In the genomic region with DNA sequence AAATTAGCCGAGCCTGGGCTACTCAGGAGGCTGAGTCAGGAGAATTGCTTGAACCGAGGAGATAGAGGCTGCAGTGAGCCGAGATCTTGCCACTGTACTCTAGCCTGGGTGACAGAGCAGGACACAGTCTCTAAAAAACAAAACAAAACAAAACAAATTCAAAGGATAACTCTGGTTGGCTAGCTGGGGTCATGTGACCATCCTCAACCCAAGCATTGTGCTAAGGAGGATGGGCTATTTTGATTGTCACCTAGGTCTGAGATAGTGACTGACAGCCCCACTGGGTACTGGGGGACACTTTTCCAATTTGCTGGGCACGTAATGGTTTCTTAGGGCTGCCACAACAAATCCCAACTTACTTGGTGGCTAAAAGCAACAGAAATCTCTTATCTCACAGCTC, we compare ENCODE assay signal across 1 cellular context.
TF ChIP-seq lines count a peak whose summit lies in the region.

No MANE protein-coding gene starts in this region.

TF ChIP-seq in H1, 55 proteins besides CTCF, POLR2A, EP300 and RAD21:
- TF ChIP-seq HDAC2 (IDR thresholded peaks at IDR 0.05; ENCODE audit: borderline replicate concordance in 1 of 2, low read depth in 2 of 2, low read length in 2 of 2) (no peak), SP4 (IDR thresholded peaks at IDR 0.05; ENCODE audit: low read length) (no peak), TCF12 (IDR thresholded peaks at IDR 0.05; ENCODE audit: low read depth, low read length) (no peak), SIRT6 (IDR thresholded peaks at IDR 0.05; ENCODE audit: low read length) (no peak), SUZ12 (IDR thresholded peaks at IDR 0.05; ENCODE audit: low read length) (no peak)
- TF ChIP-seq, protein P1, sequence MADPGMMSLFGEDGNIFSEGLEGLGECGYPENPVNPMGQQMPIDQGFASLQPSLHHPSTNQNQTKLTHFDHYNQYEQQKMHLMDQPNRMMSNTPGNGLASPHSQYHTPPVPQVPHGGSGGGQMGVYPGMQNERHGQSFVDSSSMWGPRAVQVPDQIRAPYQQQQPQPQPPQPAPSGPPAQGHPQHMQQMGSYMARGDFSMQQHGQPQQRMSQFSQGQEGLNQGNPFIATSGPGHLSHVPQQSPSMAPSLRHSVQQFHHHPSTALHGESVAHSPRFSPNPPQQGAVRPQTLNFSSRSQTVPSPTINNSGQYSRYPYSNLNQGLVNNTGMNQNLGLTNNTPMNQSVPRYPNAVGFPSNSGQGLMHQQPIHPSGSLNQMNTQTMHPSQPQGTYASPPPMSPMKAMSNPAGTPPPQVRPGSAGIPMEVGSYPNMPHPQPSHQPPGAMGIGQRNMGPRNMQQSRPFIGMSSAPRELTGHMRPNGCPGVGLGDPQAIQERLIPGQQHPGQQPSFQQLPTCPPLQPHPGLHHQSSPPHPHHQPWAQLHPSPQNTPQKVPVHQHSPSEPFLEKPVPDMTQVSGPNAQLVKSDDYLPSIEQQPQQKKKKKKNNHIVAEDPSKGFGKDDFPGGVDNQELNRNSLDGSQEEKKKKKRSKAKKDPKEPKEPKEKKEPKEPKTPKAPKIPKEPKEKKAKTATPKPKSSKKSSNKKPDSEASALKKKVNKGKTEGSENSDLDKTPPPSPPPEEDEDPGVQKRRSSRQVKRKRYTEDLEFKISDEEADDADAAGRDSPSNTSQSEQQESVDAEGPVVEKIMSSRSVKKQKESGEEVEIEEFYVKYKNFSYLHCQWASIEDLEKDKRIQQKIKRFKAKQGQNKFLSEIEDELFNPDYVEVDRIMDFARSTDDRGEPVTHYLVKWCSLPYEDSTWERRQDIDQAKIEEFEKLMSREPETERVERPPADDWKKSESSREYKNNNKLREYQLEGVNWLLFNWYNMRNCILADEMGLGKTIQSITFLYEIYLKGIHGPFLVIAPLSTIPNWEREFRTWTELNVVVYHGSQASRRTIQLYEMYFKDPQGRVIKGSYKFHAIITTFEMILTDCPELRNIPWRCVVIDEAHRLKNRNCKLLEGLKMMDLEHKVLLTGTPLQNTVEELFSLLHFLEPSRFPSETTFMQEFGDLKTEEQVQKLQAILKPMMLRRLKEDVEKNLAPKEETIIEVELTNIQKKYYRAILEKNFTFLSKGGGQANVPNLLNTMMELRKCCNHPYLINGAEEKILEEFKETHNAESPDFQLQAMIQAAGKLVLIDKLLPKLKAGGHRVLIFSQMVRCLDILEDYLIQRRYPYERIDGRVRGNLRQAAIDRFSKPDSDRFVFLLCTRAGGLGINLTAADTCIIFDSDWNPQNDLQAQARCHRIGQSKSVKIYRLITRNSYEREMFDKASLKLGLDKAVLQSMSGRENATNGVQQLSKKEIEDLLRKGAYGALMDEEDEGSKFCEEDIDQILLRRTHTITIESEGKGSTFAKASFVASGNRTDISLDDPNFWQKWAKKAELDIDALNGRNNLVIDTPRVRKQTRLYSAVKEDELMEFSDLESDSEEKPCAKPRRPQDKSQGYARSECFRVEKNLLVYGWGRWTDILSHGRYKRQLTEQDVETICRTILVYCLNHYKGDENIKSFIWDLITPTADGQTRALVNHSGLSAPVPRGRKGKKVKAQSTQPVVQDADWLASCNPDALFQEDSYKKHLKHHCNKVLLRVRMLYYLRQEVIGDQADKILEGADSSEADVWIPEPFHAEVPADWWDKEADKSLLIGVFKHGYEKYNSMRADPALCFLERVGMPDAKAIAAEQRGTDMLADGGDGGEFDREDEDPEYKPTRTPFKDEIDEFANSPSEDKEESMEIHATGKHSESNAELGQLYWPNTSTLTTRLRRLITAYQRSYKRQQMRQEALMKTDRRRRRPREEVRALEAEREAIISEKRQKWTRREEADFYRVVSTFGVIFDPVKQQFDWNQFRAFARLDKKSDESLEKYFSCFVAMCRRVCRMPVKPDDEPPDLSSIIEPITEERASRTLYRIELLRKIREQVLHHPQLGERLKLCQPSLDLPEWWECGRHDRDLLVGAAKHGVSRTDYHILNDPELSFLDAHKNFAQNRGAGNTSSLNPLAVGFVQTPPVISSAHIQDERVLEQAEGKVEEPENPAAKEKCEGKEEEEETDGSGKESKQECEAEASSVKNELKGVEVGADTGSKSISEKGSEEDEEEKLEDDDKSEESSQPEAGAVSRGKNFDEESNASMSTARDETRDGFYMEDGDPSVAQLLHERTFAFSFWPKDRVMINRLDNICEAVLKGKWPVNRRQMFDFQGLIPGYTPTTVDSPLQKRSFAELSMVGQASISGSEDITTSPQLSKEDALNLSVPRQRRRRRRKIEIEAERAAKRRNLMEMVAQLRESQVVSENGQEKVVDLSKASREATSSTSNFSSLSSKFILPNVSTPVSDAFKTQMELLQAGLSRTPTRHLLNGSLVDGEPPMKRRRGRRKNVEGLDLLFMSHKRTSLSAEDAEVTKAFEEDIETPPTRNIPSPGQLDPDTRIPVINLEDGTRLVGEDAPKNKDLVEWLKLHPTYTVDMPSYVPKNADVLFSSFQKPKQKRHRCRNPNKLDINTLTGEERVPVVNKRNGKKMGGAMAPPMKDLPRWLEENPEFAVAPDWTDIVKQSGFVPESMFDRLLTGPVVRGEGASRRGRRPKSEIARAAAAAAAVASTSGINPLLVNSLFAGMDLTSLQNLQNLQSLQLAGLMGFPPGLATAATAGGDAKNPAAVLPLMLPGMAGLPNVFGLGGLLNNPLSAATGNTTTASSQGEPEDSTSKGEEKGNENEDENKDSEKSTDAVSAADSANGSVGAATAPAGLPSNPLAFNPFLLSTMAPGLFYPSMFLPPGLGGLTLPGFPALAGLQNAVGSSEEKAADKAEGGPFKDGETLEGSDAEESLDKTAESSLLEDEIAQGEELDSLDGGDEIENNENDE (IDR thresholded peaks at IDR 0.05; ENCODE audit: insufficient replicate concordance, low read length), result no peak
- TF ChIP-seq, protein P2, sequence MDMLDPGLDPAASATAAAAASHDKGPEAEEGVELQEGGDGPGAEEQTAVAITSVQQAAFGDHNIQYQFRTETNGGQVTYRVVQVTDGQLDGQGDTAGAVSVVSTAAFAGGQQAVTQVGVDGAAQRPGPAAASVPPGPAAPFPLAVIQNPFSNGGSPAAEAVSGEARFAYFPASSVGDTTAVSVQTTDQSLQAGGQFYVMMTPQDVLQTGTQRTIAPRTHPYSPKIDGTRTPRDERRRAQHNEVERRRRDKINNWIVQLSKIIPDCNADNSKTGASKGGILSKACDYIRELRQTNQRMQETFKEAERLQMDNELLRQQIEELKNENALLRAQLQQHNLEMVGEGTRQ (IDR thresholded peaks at IDR 0.05; ENCODE audit: low read length), result peak; percentile 18; the same call in 1 of the 2 replicates
